Comparison of ENCODE assay signal across 14 cellular contexts in the genomic region with DNA sequence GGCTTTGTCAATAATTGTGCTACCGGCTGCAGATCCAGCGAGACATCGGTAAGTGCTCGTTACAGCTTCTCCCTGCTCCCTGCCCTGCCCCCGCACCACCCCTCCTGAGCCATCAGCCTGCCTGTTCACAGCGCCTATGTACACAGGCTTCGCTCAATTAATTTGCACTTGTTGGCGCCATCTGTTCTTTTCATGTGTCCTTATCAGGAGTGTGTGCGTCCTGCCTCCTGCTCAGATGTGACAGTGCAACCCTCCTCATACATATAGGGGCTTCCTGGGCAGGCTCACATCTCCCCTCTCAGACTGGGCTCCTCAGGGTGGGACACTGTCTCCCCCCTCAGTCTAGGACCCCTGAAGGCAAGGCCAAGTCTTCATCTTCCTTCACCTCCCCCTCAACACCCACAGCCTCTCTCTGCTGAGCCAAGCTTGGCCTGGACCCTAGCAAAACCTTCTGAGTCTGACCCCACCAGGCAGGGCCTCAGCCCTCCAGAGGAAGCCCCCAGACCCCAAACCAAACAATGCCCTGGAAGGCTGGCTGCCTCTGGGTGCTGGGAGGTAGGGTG. TPM values are rescaled to one million over a fixed set of nuclear protein-coding genes. Genes with fewer than 3 reads are reported as not detected.
A peak's percentile ranks its signal among the peaks of the same experiment; 100 is the strongest.
DNase-seq lines count a peak whose midpoint lies in the region; FAIRE-seq and TF ChIP-seq lines count a peak whose summit lies in the region.
"Had no signal": no experiment of that assay in that cellular context is flagged by ENCODE, and none has a peak within 500 bp of the region (broad histone marks: within the 10 kb centered on the region; RNA-seq: fewer than 3 reads in every experiment).

No MANE protein-coding gene starts in this region.

- DNase-seq in NCI-H128 (lab: John Stamatoyannopoulos, UW; ENCODE audit: unreplicated experiment) (peak; percentile 68), NCI-H2227 (lab: John Stamatoyannopoulos, UW; ENCODE audit: unreplicated experiment) (peak; percentile 81), type B pancreatic cell (ENCODE audit: extremely low spot score, unreplicated experiment) (no peak), occipital lobe (lab: John Stamatoyannopoulos, UW) (no peak), GM12891 (ENCODE audit: insufficient read length, low spot score) (no peak)
- no peak for DNase-seq in activated effector memory CD4-positive, alpha-beta T cell treated with Interleukin-2 at 50 U/mL for 16 hours
- DNase-seq: activated CD4-positive, alpha-beta memory T cell treated with anti-CD3 and anti-CD28 coated beads for 36 hours; activated naive CD4-positive, alpha-beta T cell treated with anti-CD3 and anti-CD28 coated beads for 36 hours; CD8-positive, alpha-beta T cell; spleen had no signal

- no peak for TF ChIP-seq POLR2A in GM12891 (IDR thresholded peaks at IDR 0.05; ENCODE audit: low read depth, low read length)

- FAIRE-seq in GM12891 (lab: Jason Lieb, UNC), result no peak

- H3K27ac Mint-ChIP-seq in type B pancreatic cell, result peak overlapping the region; percentile 18
- H3K27ac Mint-ChIP-seq: activated CD4-positive, alpha-beta memory T cell treated with anti-CD3 and anti-CD28 coated beads for 36 hours; activated naive CD4-positive, alpha-beta T cell treated with anti-CD3 and anti-CD28 coated beads for 36 hours; CD8-positive, alpha-beta T cell had no signal

- H3K27me3 Mint-ChIP-seq in type B pancreatic cell, result peaks cover 20% of the 10 kb centered on the region
- H3K27me3 Mint-ChIP-seq: activated CD4-positive, alpha-beta memory T cell treated with anti-CD3 and anti-CD28 coated beads for 36 hours had no signal

- no peak overlapping the region for H3K4me3 Mint-ChIP-seq in type B pancreatic cell
- H3K4me3 Mint-ChIP-seq: activated CD4-positive, alpha-beta memory T cell treated with anti-CD3 and anti-CD28 coated beads for 36 hours; activated naive CD4-positive, alpha-beta T cell treated with anti-CD3 and anti-CD28 coated beads for 36 hours; CD8-positive, alpha-beta T cell had no signal

- no peak for TF ChIP-seq CTCF in VCaP (conservative IDR thresholded peaks at IDR 0.05)
- no peak for TF ChIP-seq CTCF in type B pancreatic cell (conservative IDR thresholded peaks at IDR 0.05)

- no peaks in the 10 kb centered on the region for H3K9me3 Mint-ChIP-seq in type B pancreatic cell
- H3K9me3 Mint-ChIP-seq: activated CD4-positive, alpha-beta memory T cell treated with anti-CD3 and anti-CD28 coated beads for 36 hours; activated naive CD4-positive, alpha-beta T cell treated with anti-CD3 and anti-CD28 coated beads for 36 hours; CD8-positive, alpha-beta T cell had no signal

- H3K36me3 Mint-ChIP-seq in type B pancreatic cell, result no peaks in the 10 kb centered on the region
- H3K36me3 Mint-ChIP-seq: activated CD4-positive, alpha-beta memory T cell treated with anti-CD3 and anti-CD28 coated beads for 36 hours; CD8-positive, alpha-beta T cell had no signal

- peaks cover 47% of the 10 kb centered on the region for H3K4me1 Mint-ChIP-seq in type B pancreatic cell (ENCODE audit: unreplicated experiment)

- H3K27ac ChIP-seq in VCaP, result peak overlapping the region; percentile 64
- H3K27ac ChIP-seq: PC-9, spleen, thoracic aorta had no signal

TF ChIP-seq in GM12891, 5 proteins besides CTCF, POLR2A, EP300 and RAD21:
- TF ChIP-seq POLR2AphosphoS5 (IDR thresholded peaks at IDR 0.05; ENCODE audit: low read depth, low read length) (no peak), SPI1 (IDR thresholded peaks at IDR 0.05; ENCODE audit: low read depth, low read length) (no peak), PAX5 (IDR thresholded peaks at IDR 0.05; ENCODE audit: insufficient read depth, low read length, severe bottlenecking) (no peak), POU2F2 (IDR thresholded peaks at IDR 0.05; ENCODE audit: low read depth, low read length) (no peak), TAF1 (IDR thresholded peaks at IDR 0.05; ENCODE audit: low read depth, low read length) (no peak)

RNA-seq across cellular contexts. Expression of a gene that starts 54.9 kb away (rescaled TPM):
- total RNA-seq in type B pancreatic cell (ENCODE audit: low replicate concordance) (0.80 and 1.0 TPM in 2 replicates), occipital lobe (not detected)
- 0.54 TPM for polyA plus RNA-seq in GM12891 (2012; ENCODE audit: low read depth, missing spikeins)
- total RNA-seq: activated naive CD4-positive, alpha-beta T cell treated with anti-CD3 and anti-CD28 coated beads for 36 hours; CD8-positive, alpha-beta T cell; T-helper 2 cell treated with Interferon-gamma antibody and Interleukin-4, amounts not matched to agents 100 ng/mL and 5 ng/mL, for 36 hours; thoracic aorta had no signal

Comparison
In these comparisons a context has a peak if more than half of its experiments do, and no peak if none do; other contexts are left out.
1. DNase-seq: peak in NCI-H128 (single experiment) and NCI-H2227 (single experiment); none in type B pancreatic cell (single experiment), occipital lobe (single experiment), GM12891 (single experiment) and activated effector memory CD4-positive, alpha-beta T cell treated with Interleukin-2 at 50 U/mL for 16 hours (single experiment).